Comparison of ENCODE assay signal across 18 cellular contexts in the genomic region with DNA sequence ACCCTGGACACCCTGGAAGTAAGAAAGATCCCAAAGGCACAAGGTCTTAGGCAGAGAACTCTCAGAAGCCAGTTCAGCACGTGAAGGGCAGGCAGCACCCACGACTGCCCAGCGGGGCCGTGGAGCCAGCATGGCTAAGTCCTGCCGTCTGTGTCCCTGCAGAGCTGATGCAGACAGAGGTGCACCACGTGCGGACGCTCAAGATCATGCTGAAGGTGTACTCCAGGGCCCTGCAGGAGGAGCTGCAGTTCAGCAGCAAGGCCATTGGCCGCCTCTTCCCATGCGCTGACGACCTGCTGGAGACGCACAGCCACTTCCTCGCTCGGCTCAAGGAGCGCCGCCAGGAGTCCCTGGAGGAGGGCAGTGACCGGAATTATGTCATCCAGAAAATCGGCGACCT. TPM values are rescaled to one million over a fixed set of nuclear protein-coding genes. Genes with fewer than 3 reads are reported as not detected.
DNase-seq lines count a peak whose midpoint lies in the region; ATAC-seq and TF ChIP-seq lines count a peak whose summit lies in the region.
"Had no signal": no experiment of that assay in that cellular context is flagged by ENCODE, and none has a peak within 500 bp of the region (broad histone marks: within the 10 kb centered on the region; RNA-seq: fewer than 3 reads in every experiment).

No MANE protein-coding gene starts in this region.

- no peaks in the 10 kb centered on the region for H3F3A ChIP-seq in GM23338 (replicated peaks; ENCODE audit: low read depth)

- no peaks in the 10 kb centered on the region for H3K4me1 Mint-ChIP-seq in GM23338
- no peaks in the 10 kb centered on the region for H3K4me1 Mint-ChIP-seq in IgD-negative memory B cell
- H3K4me1 Mint-ChIP-seq in endodermal cell: peaks cover 5% of the 10 kb centered on the region
- no peaks in the 10 kb centered on the region for H3K4me1 Mint-ChIP-seq in stimulated activated effector memory CD8-positive, alpha-beta T cell treated with anti-CD3 and anti-CD28 coated beads, Interleukin-12 subunit alpha, Interleukin-12 subunit beta, amount 100 ng/mL, for 72 hours
- no peaks in the 10 kb centered on the region for H3K4me1 Mint-ChIP-seq in stimulated activated naive CD8-positive, alpha-beta T cell treated with anti-CD3 and anti-CD28 coated beads, Interleukin-15, amount 100 ng/mL, for 72 hours
- H3K4me1 Mint-ChIP-seq: CD4-positive, alpha-beta memory T cell had no signal

- no peaks in the 10 kb centered on the region for H3K79me2 ChIP-seq in GM23338 (replicated peaks; ENCODE audit: insufficient read depth)

- peak; percentile 28 for DNase-seq in GM23338 (ENCODE audit: low spot score)
- peak; percentile 48 for DNase-seq in endodermal cell
- no peak for DNase-seq in stimulated activated effector memory CD8-positive, alpha-beta T cell treated with anti-CD3 and anti-CD28 coated beads, Interleukin-12 subunit alpha, Interleukin-12 subunit beta, amount 100 ng/mL, for 72 hours (ENCODE audit: low spot score in 2 of 2)
- no peak for DNase-seq in NCI-H510A treated with DMSO at 0.1 percent for 48 hours (lab: John Stamatoyannopoulos, UW)
- DNase-seq in stimulated activated naive CD8-positive, alpha-beta T cell treated with anti-CD3 and anti-CD28 coated beads, Interleukin-15, amount 100 ng/mL, for 72 hours: no peak
- no peak for DNase-seq in NCI-H2029 (lab: John Stamatoyannopoulos, UW)
- DNase-seq: BE2C; CD4-positive, alpha-beta memory T cell; COR-L47; DMS153; DMS79 treated with DMSO at 0.1 percent for 48 hours; EL; GDM1; GOT3 had no signal

- no peak overlapping the region for H3K9ac ChIP-seq in endodermal cell (ENCODE audit: extremely low read depth, low read length, poor library complexity, severe bottlenecking)

- peaks cover 6% of the 10 kb centered on the region; the same call in 1 of the 2 replicates for H4K20me1 ChIP-seq in GM23338 (replicated peaks; ENCODE audit: insufficient read depth)

- H3K9me3 Mint-ChIP-seq in GM23338: peaks cover 4% of the 10 kb centered on the region; the same call in 2 of the 3 replicates
- no peaks in the 10 kb centered on the region for H3K9me3 Mint-ChIP-seq in IgD-negative memory B cell
- peaks cover under 1% of the 10 kb centered on the region for H3K9me3 Mint-ChIP-seq in endodermal cell
- no peaks in the 10 kb centered on the region for H3K9me3 Mint-ChIP-seq in stimulated activated effector memory CD8-positive, alpha-beta T cell treated with anti-CD3 and anti-CD28 coated beads, Interleukin-12 subunit alpha, Interleukin-12 subunit beta, amount 100 ng/mL, for 72 hours
- H3K9me3 Mint-ChIP-seq in stimulated activated naive CD8-positive, alpha-beta T cell treated with anti-CD3 and anti-CD28 coated beads, Interleukin-15, amount 100 ng/mL, for 72 hours: no peaks in the 10 kb centered on the region
- H3K9me3 Mint-ChIP-seq: CD4-positive, alpha-beta memory T cell had no signal

- 93 to 97% methylated on average over 19 of the region's 19 CpGs for WGBS in endodermal cell (ENCODE audit: insufficient coverage in 1 of 2, insufficient read length in 1 of 2), 2 experiments

- H2AFZ ChIP-seq in GM23338: no peak overlapping the region

- H3K4me3 ChIP-seq in GM23338 (no peak overlapping the region), endodermal cell (ENCODE audit: low read length) (no peak overlapping the region)
- H3K4me3 ChIP-seq: A549 had no signal

- H3K36me3 ChIP-seq in GM23338 (ENCODE audit: insufficient read depth): peaks cover 10% of the 10 kb centered on the region; the same call in 1 of the 2 replicates
- peaks cover 47% of the 10 kb centered on the region for H3K36me3 ChIP-seq in endodermal cell (ENCODE audit: control insufficient read depth, insufficient read depth, low read length)

- H3K4me3 Mint-ChIP-seq in GM23338 (no peak overlapping the region), IgD-negative memory B cell (no peak overlapping the region), endodermal cell (no peak overlapping the region)
- H3K4me3 Mint-ChIP-seq in stimulated activated effector memory CD8-positive, alpha-beta T cell treated with anti-CD3 and anti-CD28 coated beads, Interleukin-12 subunit alpha, Interleukin-12 subunit beta, amount 100 ng/mL, for 72 hours: no peak overlapping the region
- H3K4me3 Mint-ChIP-seq in stimulated activated naive CD8-positive, alpha-beta T cell treated with anti-CD3 and anti-CD28 coated beads, Interleukin-15, amount 100 ng/mL, for 72 hours: no peak overlapping the region
- H3K4me3 Mint-ChIP-seq: CD4-positive, alpha-beta memory T cell had no signal

- H3K36me3 Mint-ChIP-seq in GM23338 (ENCODE audit: low read depth): peaks cover 66% of the 10 kb centered on the region
- H3K36me3 Mint-ChIP-seq in IgD-negative memory B cell: peaks cover 5% of the 10 kb centered on the region
- H3K36me3 Mint-ChIP-seq in endodermal cell (ENCODE audit: low read depth): peaks cover 80% of the 10 kb centered on the region
- H3K36me3 Mint-ChIP-seq in stimulated activated effector memory CD8-positive, alpha-beta T cell treated with anti-CD3 and anti-CD28 coated beads, Interleukin-12 subunit alpha, Interleukin-12 subunit beta, amount 100 ng/mL, for 72 hours: peaks cover 90% of the 10 kb centered on the region

- TF ChIP-seq CTCF in GM23338 (conservative IDR thresholded peaks at IDR 0.05; ENCODE audit: low read depth in 2 of 2) (peak in 1 of 2 experiments; percentile 32; a peak in 1 of 4 replicates), endodermal cell (conservative IDR thresholded peaks at IDR 0.05) (no peak)

- H3K9me3 ChIP-seq in endodermal cell (ENCODE audit: control insufficient read depth, low read length): no peaks in the 10 kb centered on the region
- H3K9me3 ChIP-seq: A549, BE2C had no signal

- no peak overlapping the region for H3K27ac ChIP-seq in GM23338 (ENCODE audit: low read depth)
- no peak overlapping the region for H3K27ac ChIP-seq in endodermal cell (ENCODE audit: low read depth, low read length)
- H3K27ac ChIP-seq: A549, C4-2B had no signal

- H3K4me1 ChIP-seq in GM23338 (ENCODE audit: insufficient read depth) (no peaks in the 10 kb centered on the region), endodermal cell (ENCODE audit: control insufficient read depth, insufficient read depth, low read length) (no peaks in the 10 kb centered on the region)
- H3K4me1 ChIP-seq: A549, BE2C had no signal

- H3K27me3 Mint-ChIP-seq in GM23338 (ENCODE audit: insufficient read depth, low read depth, poor library complexity): no peaks in the 10 kb centered on the region
- no peaks in the 10 kb centered on the region for H3K27me3 Mint-ChIP-seq in IgD-negative memory B cell
- no peaks in the 10 kb centered on the region for H3K27me3 Mint-ChIP-seq in endodermal cell (ENCODE audit: insufficient read depth)
- H3K27me3 Mint-ChIP-seq in stimulated activated naive CD8-positive, alpha-beta T cell treated with anti-CD3 and anti-CD28 coated beads, Interleukin-15, amount 100 ng/mL, for 72 hours: no peaks in the 10 kb centered on the region
- H3K27me3 Mint-ChIP-seq: CD4-positive, alpha-beta memory T cell had no signal

- no peaks in the 10 kb centered on the region for H3K9me2 ChIP-seq in GM23338 (ENCODE audit: insufficient read depth)

- H3K4me2 ChIP-seq in GM23338: no peak overlapping the region
- H3K4me2 ChIP-seq: A549 had no signal

- H3K27me3 ChIP-seq in GM23338 (ENCODE audit: insufficient read depth): no peaks in the 10 kb centered on the region
- H3K27me3 ChIP-seq in endodermal cell (ENCODE audit: control insufficient read depth, insufficient read depth, low read length, poor library complexity, severe bottlenecking): no peaks in the 10 kb centered on the region
- H3K27me3 ChIP-seq: BE2C had no signal

- H3K27ac Mint-ChIP-seq in GM23338 (no peak overlapping the region), IgD-negative memory B cell (peak overlapping the region in 2 of 3 donors; percentile 39 to 53), endodermal cell (no peak overlapping the region)
- H3K27ac Mint-ChIP-seq in stimulated activated effector memory CD8-positive, alpha-beta T cell treated with anti-CD3 and anti-CD28 coated beads, Interleukin-12 subunit alpha, Interleukin-12 subunit beta, amount 100 ng/mL, for 72 hours: peak overlapping the region; percentile 93
- H3K27ac Mint-ChIP-seq in stimulated activated naive CD8-positive, alpha-beta T cell treated with anti-CD3 and anti-CD28 coated beads, Interleukin-15, amount 100 ng/mL, for 72 hours: no peak overlapping the region

- no peak; the same call in 1 of the 3 replicates for ATAC-seq in GM23338
- no peak for ATAC-seq in stimulated activated effector memory CD8-positive, alpha-beta T cell treated with anti-CD3 and anti-CD28 coated beads, Interleukin-12 subunit alpha, Interleukin-12 subunit beta, amount 100 ng/mL, for 72 hours
- no peak for ATAC-seq in stimulated activated naive CD8-positive, alpha-beta T cell treated with anti-CD3 and anti-CD28 coated beads, Interleukin-15, amount 100 ng/mL, for 72 hours
- ATAC-seq: A549, HCT116 had no signal

TF ChIP-seq in GM23338, 12 proteins besides CTCF, POLR2A, EP300 and RAD21 (continues in another document):
- TF ChIP-seq CREB1 (CRISPR knock-in tag; IDR thresholded peaks at IDR 0.05; ENCODE audit: low read depth) (no peak), JUNB (IDR thresholded peaks at IDR 0.05; ENCODE audit: unreplicated experiment) (no peak), NANOG (IDR thresholded peaks at IDR 0.05; ENCODE audit: borderline replicate concordance) (no peak), POLR2AphosphoS5 (IDR thresholded peaks at IDR 0.05; ENCODE audit: low read depth) (no peak)

RNA-seq across cellular contexts. Expression of gene PEX11G, which starts 44.8 kb away (rescaled TPM):
- 1.2 and 2.2 TPM in 2 replicates for total RNA-seq in GM23338 (2014; rRNA removed; shearing (Covaris generic))
- polyA plus RNA-seq in GM23338 (2016; fragmentation: Nextera tagmentation; extraction: Ambion mirVana) (2.2 and 3.1 TPM in 2 replicates), IgD-negative memory B cell (2.8 TPM)
- total RNA-seq in endodermal cell: 1 to 10 TPM; 2.6 to 3.0 TPM
- 2.3 TPM for polyA plus RNA-seq in endodermal cell (2013, experiment 1 of 2)
- 1.6 TPM for polyA plus RNA-seq in endodermal cell (2013, experiment 2 of 2)

Comparison
In these comparisons a context has a peak if more than half of its experiments do, and no peak if none do; other contexts are left out.
1. DNase-seq: peak in GM23338 (single experiment) and endodermal cell (single experiment); none in stimulated activated effector memory CD8-positive, alpha-beta T cell treated with anti-CD3 and anti-CD28 coated beads, Interleukin-12 subunit alpha, Interleukin-12 subunit beta, amount 100 ng/mL, for 72 hours (0 of 2), NCI-H510A treated with DMSO at 0.1 percent for 48 hours (single experiment), stimulated activated naive CD8-positive, alpha-beta T cell treated with anti-CD3 and anti-CD28 coated beads, Interleukin-15, amount 100 ng/mL, for 72 hours (0 of 2) and NCI-H2029 (single experiment).
2. H3K27ac Mint-ChIP-seq: peak in IgD-negative memory B cell (2 of 3) and stimulated activated effector memory CD8-positive, alpha-beta T cell treated with anti-CD3 and anti-CD28 coated beads, Interleukin-12 subunit alpha, Interleukin-12 subunit beta, amount 100 ng/mL, for 72 hours (single experiment); none in GM23338 (single experiment), endodermal cell (single experiment) and stimulated activated naive CD8-positive, alpha-beta T cell treated with anti-CD3 and anti-CD28 coated beads, Interleukin-15, amount 100 ng/mL, for 72 hours (0 of 2).